9 cellular contexts compared by ENCODE assay signal in the genomic region with DNA sequence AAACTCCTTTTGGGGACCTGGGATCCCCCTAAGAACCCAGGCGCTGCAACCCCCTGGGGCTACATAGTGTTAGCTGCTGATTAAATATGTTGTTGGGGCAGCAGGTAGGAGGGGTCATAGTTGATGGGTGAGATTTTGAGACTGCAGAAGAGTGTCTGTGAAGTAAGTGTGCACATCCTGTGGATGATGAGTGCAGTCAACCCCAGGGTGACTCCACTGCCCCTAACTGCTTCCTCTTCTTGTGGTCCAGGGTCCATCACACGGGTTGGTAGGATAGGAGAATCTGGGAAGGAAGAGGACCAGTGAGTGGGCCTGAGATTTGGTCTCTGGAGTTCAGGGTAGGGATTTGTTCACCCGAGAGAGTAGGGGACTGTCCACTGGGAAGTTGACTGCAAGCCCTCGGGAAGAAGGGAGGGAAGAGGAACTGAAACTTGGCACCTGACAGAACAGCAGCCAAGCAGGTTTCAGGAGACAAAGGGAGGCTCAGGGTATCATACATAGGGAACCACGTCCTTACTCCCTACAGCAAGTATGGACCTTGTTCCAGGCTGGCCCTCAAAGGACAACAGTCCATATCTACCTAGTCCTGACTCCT. TPM values are rescaled to one million over a fixed set of nuclear protein-coding genes. Genes with fewer than 3 reads are reported as not detected.
A peak's percentile ranks its signal among the peaks of the same experiment; 100 is the strongest.
DNase-seq lines count a peak whose midpoint lies in the region; ATAC-seq and TF ChIP-seq lines count a peak whose summit lies in the region.
"Had no signal": no experiment of that assay in that cellular context is flagged by ENCODE, and none has a peak within 500 bp of the region (broad histone marks: within the 10 kb centered on the region; RNA-seq: fewer than 3 reads in every experiment).

No MANE protein-coding gene starts in this region.

- H3K4me3 ChIP-seq in cardiac muscle cell = peak overlapping the region; percentile 37
- peak overlapping the region; percentile 51 for H3K4me3 ChIP-seq in upper lobe of right lung

- no peaks in the 10 kb centered on the region for H3K4me1 ChIP-seq in cardiac muscle cell (ENCODE audit: low read depth)
- no peaks in the 10 kb centered on the region for H3K4me1 ChIP-seq in upper lobe of right lung

- DNase-seq in cardiac muscle cell (ENCODE audit: low read depth in 1 of 2, low spot score in 1 of 2) (no peak), left ventricle myocardium superior (no peak), left colon (no peak), upper lobe of right lung (no peak), HuH-7 (ENCODE audit: low spot score) (no peak), NCI-H510A treated with DMSO at 0.1 percent for 48 hours (lab: John Stamatoyannopoulos, UW) (no peak)
- DNase-seq: DMS 273 treated with DMSO at 0.1 percent for 48 hours had no signal

- TF ChIP-seq CTCF in cardiac muscle cell (IDR thresholded peaks at IDR 0.05; ENCODE audit: low read depth, low read length) (no peak), upper lobe of right lung (IDR thresholded peaks at IDR 0.05) (no peak)

- peaks cover 20% of the 10 kb centered on the region for H3K36me3 Mint-ChIP-seq in activated T-helper 17 cell treated with anti-CD3 and anti-CD28 coated beads, Interleukin-2, amount 50 U/mL, for 72 hours (ENCODE audit: low read depth)

- H3K27me3 Mint-ChIP-seq in activated T-helper 17 cell treated with anti-CD3 and anti-CD28 coated beads, Interleukin-2, amount 50 U/mL, for 72 hours = no peaks in the 10 kb centered on the region

- peaks cover 20% of the 10 kb centered on the region for H3K4me1 Mint-ChIP-seq in activated T-helper 17 cell treated with anti-CD3 and anti-CD28 coated beads, Interleukin-2, amount 50 U/mL, for 72 hours

- no peak for ATAC-seq in left ventricle myocardium superior
- ATAC-seq in activated T-helper 17 cell treated with anti-CD3 and anti-CD28 coated beads, Interleukin-2, amount 50 U/mL, for 72 hours (replicated peaks) = no peak
- ATAC-seq in left colon = peak; percentile 2
- no peak for ATAC-seq in upper lobe of right lung
- no peak for ATAC-seq in GM18873 (IDR thresholded peaks at IDR 0.05; ENCODE audit: low FRiP score, unreplicated experiment)

- peak overlapping the region; percentile 76 for H3K4me3 Mint-ChIP-seq in activated T-helper 17 cell treated with anti-CD3 and anti-CD28 coated beads, Interleukin-2, amount 50 U/mL, for 72 hours

- no peak overlapping the region for H3K27ac ChIP-seq in cardiac muscle cell
- no peak overlapping the region for H3K27ac ChIP-seq in upper lobe of right lung

- peak overlapping the region; percentile 21 for H3K27ac Mint-ChIP-seq in activated T-helper 17 cell treated with anti-CD3 and anti-CD28 coated beads, Interleukin-2, amount 50 U/mL, for 72 hours

- H3K27me3 ChIP-seq in cardiac muscle cell = no peaks in the 10 kb centered on the region
- no peaks in the 10 kb centered on the region for H3K27me3 ChIP-seq in upper lobe of right lung

- intact Hi-C loops in left ventricle myocardium superior (cut with micrococcal nuclease) (no loop called here), left colon (cut with DNase I, micrococcal nuclease) (no loop called here), upper lobe of right lung (cut with DNase I) (no loop called here)

- H3K9me3 Mint-ChIP-seq in activated T-helper 17 cell treated with anti-CD3 and anti-CD28 coated beads, Interleukin-2, amount 50 U/mL, for 72 hours = no peaks in the 10 kb centered on the region

- H3K9me3 ChIP-seq in cardiac muscle cell (ENCODE audit: low read depth) (no peaks in the 10 kb centered on the region), upper lobe of right lung (no peaks in the 10 kb centered on the region)

- H3K36me3 ChIP-seq in cardiac muscle cell (no peaks in the 10 kb centered on the region), upper lobe of right lung (no peaks in the 10 kb centered on the region)

RNA-seq across cellular contexts. Expression of gene DLG3, which starts 8.5 kb away (rescaled TPM):
- total RNA-seq in cardiac muscle cell (34.1 and 50.1 TPM in 2 replicates), left ventricle myocardium superior (11.5 TPM), left colon (10 to 100 TPM; 69.6 to 88.9 TPM), upper lobe of right lung (24.4 TPM)
- 27.1 and 28.8 TPM in 2 replicates for polyA plus RNA-seq in cardiac muscle cell
- 10 to 100 TPM; 17.3 to 17.6 TPM for total RNA-seq in activated T-helper 17 cell treated with anti-CD3 and anti-CD28 coated beads, Interleukin-2, amount 50 U/mL, for 72 hours

RNA-seq across cellular contexts. Expression of gene GDPD2, which starts 30.0 kb away (rescaled TPM):
- total RNA-seq in cardiac muscle cell = not detected in 2 replicates
- polyA plus RNA-seq in cardiac muscle cell = not detected in 2 replicates
- not detected for total RNA-seq in left ventricle myocardium superior
- total RNA-seq in activated T-helper 17 cell treated with anti-CD3 and anti-CD28 coated beads, Interleukin-2, amount 50 U/mL, for 72 hours = under 1 TPM; 0.24 to 0.69 TPM
- total RNA-seq in left colon = 10 to 100 TPM; 23.3 to 23.5 TPM
- not detected for total RNA-seq in upper lobe of right lung

Comparison
In these comparisons a context has a peak if more than half of its experiments do, and no peak if none do; other contexts are left out.
1. RNA of gene GDPD2, which starts 30.0 kb away (total RNA-seq): 23.3 to 23.5 TPM in left colon; 0.24 to 0.69 TPM in activated T-helper 17 cell treated with anti-CD3 and anti-CD28 coated beads, Interleukin-2, amount 50 U/mL, for 72 hours, not detected in cardiac muscle cell, not detected in left ventricle myocardium superior (single experiment) and not detected in upper lobe of right lung (single experiment); every median in the first group is over 10 times any median in the second.